ENCODE assay signal across 20 cellular contexts in the genomic region with DNA sequence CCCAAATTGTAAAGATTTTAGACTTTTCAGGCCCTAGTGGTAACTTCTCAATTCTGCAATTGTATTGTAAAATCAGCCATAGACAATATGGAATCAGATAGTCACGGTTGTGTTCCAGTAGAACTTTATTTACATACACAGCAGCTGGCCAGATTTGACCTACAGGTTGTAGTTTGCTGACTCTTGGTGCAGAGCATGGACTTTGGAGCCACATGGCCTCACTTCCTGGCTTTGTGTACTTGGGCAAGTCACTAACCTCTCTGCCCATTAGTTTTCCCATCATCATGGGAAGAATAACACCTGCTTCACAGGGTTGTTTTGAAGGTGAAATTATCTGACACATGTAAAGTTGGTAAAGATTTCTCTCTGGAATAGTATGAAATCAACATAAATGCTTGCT.
A peak's percentile ranks its signal among the peaks of the same experiment; 100 is the strongest.
DNase-seq lines count a peak whose midpoint lies in the region; ATAC-seq, FAIRE-seq and TF ChIP-seq lines count a peak whose summit lies in the region.
"Had no signal": no experiment of that assay in that cellular context is flagged by ENCODE, and none has a peak within 500 bp of the region (broad histone marks: within the 10 kb centered on the region; RNA-seq: fewer than 3 reads in every experiment).

No MANE protein-coding gene starts in this region.

- ATAC-seq in body of pancreas: peak; percentile 88
- ATAC-seq in HepG2: peak; percentile 80
- ATAC-seq: A549, K562 had no signal

- intact Hi-C loops in body of pancreas (cut with DNase I): no loop called here
- intact Hi-C loops in HepG2 (cut with micrococcal nuclease; ENCODE audit: unreplicated experiment): no loop called here

- DNase-seq in NCI-H748 (lab: John Stamatoyannopoulos, UW; ENCODE audit: unreplicated experiment): peak; percentile 21
- DNase-seq in NCI-H748 treated with DMSO at 0.1 percent for 48 hours (lab: John Stamatoyannopoulos, UW): no peak
- DNase-seq in body of pancreas: peak; percentile 48 to 79 (median 70)
- peak; percentile 74 for DNase-seq in HepG2 (ENCODE audit: low spot score)
- no peak for DNase-seq in HUDEP-2 (lab: John Stamatoyannopoulos, UW; ENCODE audit: unreplicated experiment in 76 of 76)
- DNase-seq in neuronal stem cell (ENCODE audit: low spot score): no peak
- DNase-seq in DMS153 (lab: John Stamatoyannopoulos, UW): no peak
- no peak for DNase-seq in NCI-H128 (lab: John Stamatoyannopoulos, UW; ENCODE audit: unreplicated experiment)
- DNase-seq: AML-193; Calu3; CD4-positive, alpha-beta memory T cell; DND-41; EL; IMR-90 had no signal

- 7 to 30% methylated on average over 1 of the region's 1 CpG for WGBS in body of pancreas, 2 donors
- 0% methylated on average over 1 of the region's 1 CpG for WGBS in HepG2 (ENCODE audit: low lambda C conversion rate)
- no CpG with 5 or more reads among the region's 1 CpG for WGBS in neuronal stem cell (ENCODE audit: extremely low coverage in 2 of 2, insufficient read length in 2 of 2, insufficient replicate concordance in 1 of 2), 2 donors

- H3K14ac ChIP-seq in neuronal stem cell (ENCODE audit: low read length): no peak overlapping the region

- no peaks in the 10 kb centered on the region; the same call in 1 of the 2 replicates for H4K20me1 ChIP-seq in HepG2 (ENCODE audit: insufficient read depth, low read length)

- H3K18ac ChIP-seq in neuronal stem cell (ENCODE audit: low read length): no peak overlapping the region

- in situ Hi-C loops in HepG2 (cut with HindIII; ENCODE audit: extremely low pct_ligation_motif_present, low pct_unique_long_range_greater_than_20kb): no loop called here

- no TSS peak for BruUV-seq in HepG2 (replicated peaks; lab: Mats Ljungman, UMichigan)

- H2BK5ac ChIP-seq in neuronal stem cell (ENCODE audit: low read length): no peak overlapping the region

- no peaks in the 10 kb centered on the region for H3K27me3 ChIP-seq in body of pancreas
- H3K27me3 ChIP-seq in HepG2 (ENCODE audit: control insufficient read depth in 1 of 2, insufficient read depth in 2 of 2, low read length in 2 of 2): peaks cover 0 to 4% of the 10 kb centered on the region in 2 experiments; a peak in 1 of 5 replicates
- H3K27me3 ChIP-seq in neuronal stem cell (ENCODE audit: control insufficient read depth in 3 of 3, insufficient read depth in 3 of 3, low read depth in 1 of 3, low read length in 3 of 3): no peaks in the 10 kb centered on the region

- H3K36me3 ChIP-seq in body of pancreas (replicated peaks in 1 of 2; ENCODE audit: insufficient read depth in 1 of 2, low read depth in 2 of 2): no peaks in the 10 kb centered on the region
- no peaks in the 10 kb centered on the region for H3K36me3 ChIP-seq in HepG2 (replicated peaks in 1 of 2; ENCODE audit: control insufficient read depth in 1 of 2, insufficient read depth in 2 of 2, low read length in 2 of 2)
- H3K36me3 ChIP-seq in neuronal stem cell (replicated peaks in 1 of 2; ENCODE audit: control insufficient read depth in 2 of 2, insufficient read depth in 2 of 2, low read length in 2 of 2): no peaks in the 10 kb centered on the region
- H3K36me3 ChIP-seq: HAP-1 had no signal

- POLR2A ChIA-PET in HepG2 (lab: Yijun Ruan, JAX): no interaction called here

- H4K8ac ChIP-seq in neuronal stem cell (ENCODE audit: low read depth, low read length): no peak overlapping the region

- H3K4ac ChIP-seq in neuronal stem cell (ENCODE audit: low read length): no peak overlapping the region

- H3K4me3 ChIP-seq in body of pancreas (no peak overlapping the region), HepG2 (replicated peaks in 1 of 3; ENCODE audit: insufficient read depth in 1 of 3, low read depth in 2 of 3, low read length in 3 of 3) (no peak overlapping the region), neuronal stem cell (ENCODE audit: low read length in 2 of 2) (no peak overlapping the region)
- H3K4me3 ChIP-seq: A549, GM12878, HAP-1, K562 had no signal

- no peaks in the 10 kb centered on the region for H3K79me1 ChIP-seq in neuronal stem cell (ENCODE audit: low read depth, low read length)

- H3K9ac ChIP-seq in HepG2 (ENCODE audit: insufficient read depth, low read depth, low read length) (no peak overlapping the region), neuronal stem cell (ENCODE audit: low read depth, low read length, poor library complexity) (no peak overlapping the region)

- H2AK5ac ChIP-seq in neuronal stem cell (ENCODE audit: low read depth, low read length): no peak overlapping the region

- no peak overlapping the region for H2AFZ ChIP-seq in HepG2 (ENCODE audit: low read length)
- H2AFZ ChIP-seq in neuronal stem cell (ENCODE audit: low read length): no peak overlapping the region

- CTCF ChIA-PET in HepG2 (lab: Yijun Ruan, JAX; ENCODE audit: low intra/inter-chr PET ratio, low total read pairs): no interaction called here

- H2BK12ac ChIP-seq in neuronal stem cell (ENCODE audit: low read length): no peak overlapping the region

- no peak overlapping the region for H2BK120ac ChIP-seq in neuronal stem cell (ENCODE audit: low read depth, low read length)

- peak; percentile 70 for FAIRE-seq in HepG2 (lab: Jason Lieb, UNC)
- FAIRE-seq: A549, GM12878, K562 had no signal

- TF ChIP-seq CTCF in body of pancreas (IDR thresholded peaks at IDR 0.05) (no peak), HepG2 (CRISPR knock-in tag; IDR thresholded peaks at IDR 0.05) (no peak)

- H3K4me2 ChIP-seq in HepG2 (ENCODE audit: low read depth, low read length): peak overlapping the region; percentile 10; the same call in 1 of the 2 replicates
- H3K4me2 ChIP-seq in neuronal stem cell (ENCODE audit: insufficient read depth, low read length, poor library complexity, severe bottlenecking): no peak overlapping the region
- H3K4me2 ChIP-seq: A549 had no signal

- H4K91ac ChIP-seq in neuronal stem cell (ENCODE audit: low read depth, low read length, poor library complexity): no peak overlapping the region

- no peaks in the 10 kb centered on the region for H3K79me2 ChIP-seq in HepG2 (ENCODE audit: insufficient read depth, low read length)

- H2BK15ac ChIP-seq in neuronal stem cell (ENCODE audit: low read length): no peak overlapping the region

- TF ChIP-seq EP300 in HepG2 (IDR thresholded peaks at IDR 0.05; ENCODE audit: low read depth in 2 of 2, low read length in 2 of 2) (0 out of 4 replicates have a peak, but pooled peaks of 1 of the 2 experiments have one; percentile 12), HepG2 (CRISPR knock-in tag; IDR thresholded peaks at IDR 0.05; ENCODE audit: borderline replicate concordance) (peak; percentile 49; the same call in 1 of the 2 replicates)

- H3K9me3 ChIP-seq in body of pancreas: no peaks in the 10 kb centered on the region
- no peaks in the 10 kb centered on the region for H3K9me3 ChIP-seq in HepG2 (ENCODE audit: low read length)
- peaks cover 0 to 1% of the 10 kb centered on the region in 2 donors for H3K9me3 ChIP-seq in neuronal stem cell (replicated peaks in 1 of 2; ENCODE audit: control insufficient read depth in 2 of 2, insufficient read depth in 1 of 2, low read depth in 1 of 2, low read length in 2 of 2)
- H3K9me3 ChIP-seq: A549, HAP-1 had no signal

- H3K27ac ChIP-seq in body of pancreas: no peak overlapping the region
- no peak overlapping the region for H3K27ac ChIP-seq in HepG2 (ENCODE audit: extremely low read length, insufficient read depth, low read length)
- H3K27ac ChIP-seq in neuronal stem cell (replicated peaks; ENCODE audit: low read length): no peak overlapping the region
- H3K27ac ChIP-seq: 22Rv1, A549, C4-2B had no signal

- TF ChIP-seq RAD21 in HepG2 (CRISPR knock-in tag; IDR thresholded peaks at IDR 0.05): no peak

- H3K4me1 ChIP-seq in body of pancreas (peaks cover 6% of the 10 kb centered on the region), HepG2 (ENCODE audit: insufficient read depth, low read length) (peaks cover 28% of the 10 kb centered on the region), neuronal stem cell (ENCODE audit: control insufficient read depth in 2 of 2, insufficient read depth in 1 of 2, low read depth in 1 of 2, low read length in 2 of 2) (no peaks in the 10 kb centered on the region)
- H3K4me1 ChIP-seq: A549, HAP-1 had no signal

- TF ChIP-seq POLR2A in body of pancreas (IDR thresholded peaks at IDR 0.05) (no peak), HepG2 (IDR thresholded peaks at IDR 0.05; ENCODE audit: insufficient read depth in 1 of 2, low read depth in 2 of 2, low read length in 2 of 2) (no peak)

- H3K23ac ChIP-seq in neuronal stem cell (ENCODE audit: low read depth, low read length, poor library complexity): no peak overlapping the region

TF ChIP-seq in HepG2, 621 proteins besides CTCF, POLR2A, EP300 and RAD21 (continues in another document):
- TF ChIP-seq FOXA1 (IDR thresholded peaks at IDR 0.05): no peak
- TF ChIP-seq FOXA1 (CRISPR knock-in tag; IDR thresholded peaks at IDR 0.05): peak; percentile 82
- TF ChIP-seq SMAD3 (CRISPR knock-in tag; IDR thresholded peaks at IDR 0.05): no peak
- TF ChIP-seq ZNF510 (CRISPR knock-in tag; IDR thresholded peaks at IDR 0.05; ENCODE audit: low read depth): no peak
- no peak for TF ChIP-seq ZNF34 (CRISPR knock-in tag; IDR thresholded peaks at IDR 0.05; ENCODE audit: borderline replicate concordance)

Comparison
In these comparisons a context has a peak if more than half of its experiments do, and no peak if none do; other contexts are left out.
1. DNase-seq: peak in NCI-H748 (single experiment), body of pancreas (4 of 4) and HepG2 (single experiment); none in NCI-H748 treated with DMSO at 0.1 percent for 48 hours (single experiment), HUDEP-2 (0 of 76), neuronal stem cell (single experiment), DMS153 (single experiment) and NCI-H128 (single experiment).